ENCODE assay signal across 2 cellular contexts in the genomic region with DNA sequence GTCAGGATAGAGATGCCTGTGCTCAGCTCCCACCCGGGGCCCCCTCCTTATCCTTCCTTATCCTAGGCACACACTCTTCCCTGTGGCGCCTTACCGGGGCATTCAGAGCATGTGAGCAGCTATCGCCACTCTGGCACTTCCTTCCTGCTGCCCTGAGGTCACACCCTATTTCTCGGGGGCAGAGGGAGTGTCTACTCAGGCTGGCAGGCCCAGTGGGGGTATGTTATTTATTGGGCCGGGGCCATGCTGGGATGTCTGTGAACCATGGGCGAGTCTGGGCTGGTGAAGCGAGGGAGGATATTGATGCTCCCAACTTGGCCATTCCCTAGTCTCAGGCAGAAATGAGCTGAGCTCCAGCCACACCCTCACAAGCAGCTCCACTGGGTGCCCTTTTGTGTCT.
TF ChIP-seq lines count a peak whose summit lies in the region.

No MANE protein-coding gene starts in this region.

TF ChIP-seq in HCT116, 20 proteins besides CTCF, POLR2A, EP300 and RAD21:
- no peak for TF ChIP-seq TCF7L2 (IDR thresholded peaks at IDR 0.05; ENCODE audit: borderline replicate concordance, extremely low read depth, insufficient read depth, insufficient read length)
- no peak for TF ChIP-seq ELF1 (IDR thresholded peaks at IDR 0.05; ENCODE audit: borderline replicate concordance, low read depth)
- no peak for TF ChIP-seq JUND (IDR thresholded peaks at IDR 0.05)
- TF ChIP-seq EZH2phosphoT487 (IDR thresholded peaks at IDR 0.05; ENCODE audit: borderline replicate concordance), result no peak
- TF ChIP-seq, protein P1, sequence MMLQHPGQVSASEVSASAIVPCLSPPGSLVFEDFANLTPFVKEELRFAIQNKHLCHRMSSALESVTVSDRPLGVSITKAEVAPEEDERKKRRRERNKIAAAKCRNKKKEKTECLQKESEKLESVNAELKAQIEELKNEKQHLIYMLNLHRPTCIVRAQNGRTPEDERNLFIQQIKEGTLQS (IDR thresholded peaks at IDR 0.05), result no peak
- TF ChIP-seq FOSL1 (IDR thresholded peaks at IDR 0.05; ENCODE audit: low read depth), result no peak
- no peak for TF ChIP-seq YY1 (IDR thresholded peaks at IDR 0.05; ENCODE audit: extremely low read depth, insufficient replicate concordance, low read depth, low read length)
- TF ChIP-seq SIN3A (IDR thresholded peaks at IDR 0.05; ENCODE audit: low read depth), result no peak
- TF ChIP-seq CBX3 (IDR thresholded peaks at IDR 0.05; ENCODE audit: low read depth), result no peak
- no peak for TF ChIP-seq EGR1 (IDR thresholded peaks at IDR 0.05; ENCODE audit: low read depth)
- no peak for TF ChIP-seq ZFX (IDR thresholded peaks at IDR 0.05)

TF ChIP-seq in K562, 482 proteins besides CTCF, POLR2A, EP300 and RAD21 (continues in another document):
- TF ChIP-seq DDX20 (tag; IDR thresholded peaks at IDR 0.05; ENCODE audit: low read depth) (no peak), NR4A1 (CRISPR knock-in tag; IDR thresholded peaks at IDR 0.05) (no peak), NR4A1 (tag; IDR thresholded peaks at IDR 0.05) (peak; percentile 50; the same call in 1 of the 2 replicates), ZNF395 (CRISPR knock-in tag; IDR thresholded peaks at IDR 0.05) (0 out of 2 replicates have a peak, but pooled peaks have one; percentile 5), ZNF780A (CRISPR knock-in tag; IDR thresholded peaks at IDR 0.05) (no peak), CBFA2T2 (conservative IDR thresholded peaks at IDR 0.05) (0 out of 2 replicates have a peak, but pooled peaks have one; percentile 31), CREB3L1 (IDR thresholded peaks at IDR 0.05; ENCODE audit: borderline replicate concordance, low read depth) (no peak), CBX2 (IDR thresholded peaks at IDR 0.05; ENCODE audit: insufficient read depth, low read length, poor library complexity, severe bottlenecking) (no peak), NR3C1 (CRISPR knock-in tag; IDR thresholded peaks at IDR 0.05) (no peak), SNRNP70 (optimal IDR thresholded peaks at IDR 0.05; ENCODE audit: low read depth, low read length) (no peak), CCAR2 (IDR thresholded peaks at IDR 0.05; ENCODE audit: low read depth, low read length) (no peak), ZNF586 (CRISPR knock-in tag; conservative IDR thresholded peaks at IDR 0.05) (no peak), CBFA2T3 (IDR thresholded peaks at IDR 0.05) (peak; percentile 68), BRCA1 (IDR thresholded peaks at IDR 0.05) (no peak), BRCA1 (CRISPR knock-in tag; IDR thresholded peaks at IDR 0.05) (no peak), SLC30A9 (CRISPR knock-in tag; IDR thresholded peaks at IDR 0.05) (no peak), MYC (IDR thresholded peaks at IDR 0.05; ENCODE audit: low read depth, low read length) (no peak), MYC (CRISPR knock-in tag; IDR thresholded peaks at IDR 0.05; ENCODE audit: borderline replicate concordance, low read depth) (0 out of 2 replicates have a peak, but pooled peaks have one; percentile 20), TRIM24 (IDR thresholded peaks at IDR 0.05) (no peak), ATF2 (CRISPR knock-in tag; IDR thresholded peaks at IDR 0.05) (no peak), ETV5 (CRISPR knock-in tag; IDR thresholded peaks at IDR 0.05; ENCODE audit: low read depth) (no peak), SRSF1 (IDR thresholded peaks at IDR 0.05; ENCODE audit: low read depth, low read length) (no peak), IFI16 (CRISPR knock-in tag; IDR thresholded peaks at IDR 0.05) (no peak), ETV1 (tag; conservative IDR thresholded peaks at IDR 0.05; ENCODE audit: low read depth) (peak; percentile 36; the same call in 1 of the 2 replicates), SPI1 (IDR thresholded peaks at IDR 0.05; ENCODE audit: borderline replicate concordance, low read depth, low read length) (peak; percentile 56; the same call in 1 of the 2 replicates), ZBTB7A (IDR thresholded peaks at IDR 0.05; ENCODE audit: borderline replicate concordance, control insufficient read depth, low read depth, low read length) (0 out of 2 replicates have a peak, but pooled peaks have one; percentile 26), TCF3 (CRISPR knock-in tag; IDR thresholded peaks at IDR 0.05) (peak; percentile 52; the same call in 1 of the 2 replicates), ZNF436 (CRISPR knock-in tag; IDR thresholded peaks at IDR 0.05) (no peak), SNIP1 (IDR thresholded peaks at IDR 0.05; ENCODE audit: low read depth) (no peak), ZBTB17 (CRISPR knock-in tag; IDR thresholded peaks at IDR 0.05) (0 out of 2 replicates have a peak, but pooled peaks have one; percentile 40), HLTF (IDR thresholded peaks at IDR 0.05) (no peak), SMAD2 (IDR thresholded peaks at IDR 0.05; ENCODE audit: low read depth, low read length) (no peak)
- TF ChIP-seq, protein P2, sequence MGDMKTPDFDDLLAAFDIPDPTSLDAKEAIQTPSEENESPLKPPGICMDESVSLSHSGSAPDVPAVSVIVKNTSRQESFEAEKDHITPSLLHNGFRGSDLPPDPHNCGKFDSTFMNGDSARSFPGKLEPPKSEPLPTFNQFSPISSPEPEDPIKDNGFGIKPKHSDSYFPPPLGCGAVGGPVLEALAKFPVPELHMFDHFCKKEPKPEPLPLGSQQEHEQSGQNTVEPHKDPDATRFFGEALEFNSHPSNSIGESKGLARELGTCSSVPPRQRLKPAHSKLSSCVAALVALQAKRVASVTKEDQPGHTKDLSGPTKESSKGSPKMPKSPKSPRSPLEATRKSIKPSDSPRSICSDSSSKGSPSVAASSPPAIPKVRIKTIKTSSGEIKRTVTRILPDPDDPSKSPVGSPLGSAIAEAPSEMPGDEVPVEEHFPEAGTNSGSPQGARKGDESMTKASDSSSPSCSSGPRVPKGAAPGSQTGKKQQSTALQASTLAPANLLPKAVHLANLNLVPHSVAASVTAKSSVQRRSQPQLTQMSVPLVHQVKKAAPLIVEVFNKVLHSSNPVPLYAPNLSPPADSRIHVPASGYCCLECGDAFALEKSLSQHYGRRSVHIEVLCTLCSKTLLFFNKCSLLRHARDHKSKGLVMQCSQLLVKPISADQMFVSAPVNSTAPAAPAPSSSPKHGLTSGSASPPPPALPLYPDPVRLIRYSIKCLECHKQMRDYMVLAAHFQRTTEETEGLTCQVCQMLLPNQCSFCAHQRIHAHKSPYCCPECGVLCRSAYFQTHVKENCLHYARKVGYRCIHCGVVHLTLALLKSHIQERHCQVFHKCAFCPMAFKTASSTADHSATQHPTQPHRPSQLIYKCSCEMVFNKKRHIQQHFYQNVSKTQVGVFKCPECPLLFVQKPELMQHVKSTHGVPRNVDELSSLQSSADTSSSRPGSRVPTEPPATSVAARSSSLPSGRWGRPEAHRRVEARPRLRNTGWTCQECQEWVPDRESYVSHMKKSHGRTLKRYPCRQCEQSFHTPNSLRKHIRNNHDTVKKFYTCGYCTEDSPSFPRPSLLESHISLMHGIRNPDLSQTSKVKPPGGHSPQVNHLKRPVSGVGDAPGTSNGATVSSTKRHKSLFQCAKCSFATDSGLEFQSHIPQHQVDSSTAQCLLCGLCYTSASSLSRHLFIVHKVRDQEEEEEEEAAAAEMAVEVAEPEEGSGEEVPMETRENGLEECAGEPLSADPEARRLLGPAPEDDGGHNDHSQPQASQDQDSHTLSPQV (IDR thresholded peaks at IDR 0.05), result 0 out of 2 replicates have a peak, but pooled peaks have one; percentile 39
- TF ChIP-seq, protein P3, sequence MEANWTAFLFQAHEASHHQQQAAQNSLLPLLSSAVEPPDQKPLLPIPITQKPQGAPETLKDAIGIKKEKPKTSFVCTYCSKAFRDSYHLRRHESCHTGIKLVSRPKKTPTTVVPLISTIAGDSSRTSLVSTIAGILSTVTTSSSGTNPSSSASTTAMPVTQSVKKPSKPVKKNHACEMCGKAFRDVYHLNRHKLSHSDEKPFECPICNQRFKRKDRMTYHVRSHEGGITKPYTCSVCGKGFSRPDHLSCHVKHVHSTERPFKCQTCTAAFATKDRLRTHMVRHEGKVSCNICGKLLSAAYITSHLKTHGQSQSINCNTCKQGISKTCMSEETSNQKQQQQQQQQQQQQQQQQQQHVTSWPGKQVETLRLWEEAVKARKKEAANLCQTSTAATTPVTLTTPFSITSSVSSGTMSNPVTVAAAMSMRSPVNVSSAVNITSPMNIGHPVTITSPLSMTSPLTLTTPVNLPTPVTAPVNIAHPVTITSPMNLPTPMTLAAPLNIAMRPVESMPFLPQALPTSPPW (CRISPR knock-in tag; IDR thresholded peaks at IDR 0.05), result 0 out of 2 replicates have a peak, but pooled peaks have one; percentile 16
- TF ChIP-seq, protein P4, sequence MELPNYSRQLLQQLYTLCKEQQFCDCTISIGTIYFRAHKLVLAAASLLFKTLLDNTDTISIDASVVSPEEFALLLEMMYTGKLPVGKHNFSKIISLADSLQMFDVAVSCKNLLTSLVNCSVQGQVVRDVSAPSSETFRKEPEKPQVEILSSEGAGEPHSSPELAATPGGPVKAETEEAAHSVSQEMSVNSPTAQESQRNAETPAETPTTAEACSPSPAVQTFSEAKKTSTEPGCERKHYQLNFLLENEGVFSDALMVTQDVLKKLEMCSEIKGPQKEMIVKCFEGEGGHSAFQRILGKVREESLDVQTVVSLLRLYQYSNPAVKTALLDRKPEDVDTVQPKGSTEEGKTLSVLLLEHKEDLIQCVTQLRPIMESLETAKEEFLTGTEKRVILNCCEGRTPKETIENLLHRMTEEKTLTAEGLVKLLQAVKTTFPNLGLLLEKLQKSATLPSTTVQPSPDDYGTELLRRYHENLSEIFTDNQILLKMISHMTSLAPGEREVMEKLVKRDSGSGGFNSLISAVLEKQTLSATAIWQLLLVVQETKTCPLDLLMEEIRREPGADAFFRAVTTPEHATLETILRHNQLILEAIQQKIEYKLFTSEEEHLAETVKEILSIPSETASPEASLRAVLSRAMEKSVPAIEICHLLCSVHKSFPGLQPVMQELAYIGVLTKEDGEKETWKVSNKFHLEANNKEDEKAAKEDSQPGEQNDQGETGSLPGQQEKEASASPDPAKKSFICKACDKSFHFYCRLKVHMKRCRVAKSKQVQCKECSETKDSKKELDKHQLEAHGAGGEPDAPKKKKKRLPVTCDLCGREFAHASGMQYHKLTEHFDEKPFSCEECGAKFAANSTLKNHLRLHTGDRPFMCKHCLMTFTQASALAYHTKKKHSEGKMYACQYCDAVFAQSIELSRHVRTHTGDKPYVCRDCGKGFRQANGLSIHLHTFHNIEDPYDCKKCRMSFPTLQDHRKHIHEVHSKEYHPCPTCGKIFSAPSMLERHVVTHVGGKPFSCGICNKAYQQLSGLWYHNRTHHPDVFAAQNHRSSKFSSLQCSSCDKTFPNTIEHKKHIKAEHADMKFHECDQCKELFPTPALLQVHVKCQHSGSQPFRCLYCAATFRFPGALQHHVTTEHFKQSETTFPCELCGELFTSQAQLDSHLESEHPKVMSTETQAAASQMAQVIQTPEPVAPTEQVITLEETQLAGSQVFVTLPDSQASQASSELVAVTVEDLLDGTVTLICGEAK (IDR thresholded peaks at IDR 0.05), result no peak
- TF ChIP-seq, protein P4 (CRISPR knock-in tag; IDR thresholded peaks at IDR 0.05), result 0 out of 2 replicates have a peak, but pooled peaks have one; percentile 26
